ENCODE assay signal across 12 cellular contexts in genomic region chr14:35986219-35986573, GRCh38.
A peak's percentile ranks its signal among the peaks of the same experiment; 100 is the strongest.
DNase-seq lines count a peak whose midpoint lies in the region; ATAC-seq lines count a peak whose summit lies in the region.
"Had no signal": no experiment of that assay in that cellular context is flagged by ENCODE, and none has a peak within 500 bp of the region (broad histone marks: within the 10 kb centered on the region; RNA-seq: fewer than 3 reads in every experiment).

No MANE protein-coding gene starts in this region.

- peak overlapping the region; percentile 99 for H3K27ac ChIP-seq in caudate nucleus (ENCODE audit: low read depth, low read length)

- DNase-seq in caudate nucleus (lab: John Stamatoyannopoulos, UW) (peak in 2 of 61 donors; percentile 11 to 27), Ammon's horn (ENCODE audit: low spot score) (no peak), germinal center (ENCODE audit: low spot score) (no peak), NCI-H1092 (lab: John Stamatoyannopoulos, UW) (no peak)
- no peak for DNase-seq in activated effector memory CD4-positive, alpha-beta T cell treated with Interleukin-2 at 50 U/mL for 16 hours
- DNase-seq: activated CD8-positive, alpha-beta memory T cell treated with anti-CD3 and anti-CD28 coated beads for 24 hours; CD8-positive, alpha-beta T cell; NCI-H2227 treated with DMSO at 0.1 percent for 48 hours; stimulated activated naive CD8-positive, alpha-beta T cell treated with anti-CD3 and anti-CD28 coated beads, Interleukin-15, Interleukin-2, amounts not matched to agents 100 U/mL and 50 U/mL, for 24 hours had no signal

- ATAC-seq in GM18873 (IDR thresholded peaks at IDR 0.05; ENCODE audit: low FRiP score, unreplicated experiment) (peak; percentile 79), GM21619 (IDR thresholded peaks at IDR 0.05; ENCODE audit: unreplicated experiment) (peak; percentile 87), HG03442 (IDR thresholded peaks at IDR 0.05; ENCODE audit: unreplicated experiment) (peak; percentile 87)
- ATAC-seq: CD8-positive, alpha-beta T cell had no signal
